Comparison of ENCODE assay signal across 8 cellular contexts in the genomic region with DNA sequence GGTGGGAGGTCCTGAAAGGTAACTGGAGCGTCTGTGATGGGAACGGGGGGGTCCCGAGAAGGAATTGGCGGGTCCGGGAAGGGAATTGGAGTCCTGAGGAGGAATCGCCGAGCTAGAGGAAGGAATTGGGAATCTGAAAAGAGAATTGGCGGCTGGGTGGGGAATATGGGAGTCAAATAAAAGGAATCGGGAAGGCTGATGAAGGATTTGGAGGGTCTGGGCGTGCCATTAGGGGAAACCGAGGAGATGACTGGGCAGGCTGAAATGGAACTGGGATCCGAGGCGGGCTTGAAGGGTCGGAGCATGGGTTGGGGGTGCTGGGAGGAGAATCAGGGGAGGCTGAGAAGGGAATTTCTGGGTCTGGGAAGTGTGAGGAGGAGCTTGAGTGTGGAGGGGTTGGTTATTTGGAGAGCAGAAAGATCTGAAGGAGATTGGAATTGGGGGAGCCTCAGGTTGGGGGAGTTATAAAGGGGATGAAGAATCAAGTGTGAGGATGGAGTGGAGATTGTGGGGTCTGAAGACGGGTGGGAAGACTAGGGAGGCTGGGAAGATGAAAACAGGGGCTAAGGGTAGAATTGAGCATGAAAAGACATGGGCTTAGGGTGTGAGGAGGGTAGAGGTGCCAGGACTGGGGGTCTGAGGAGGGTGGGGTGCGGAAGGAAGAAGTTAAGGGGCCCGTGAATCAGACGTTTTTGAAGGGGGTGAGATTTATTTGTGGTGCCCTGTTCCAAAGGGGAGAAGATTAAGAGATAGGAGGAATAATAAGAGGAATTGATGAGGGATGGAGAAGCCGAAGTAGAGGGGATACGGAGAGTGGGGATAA. TPM values are rescaled to one million over a fixed set of nuclear protein-coding genes. Genes with fewer than 3 reads are reported as not detected.
A peak's percentile ranks its signal among the peaks of the same experiment; 100 is the strongest.
DNase-seq lines count a peak whose midpoint lies in the region; ATAC-seq, FAIRE-seq and TF ChIP-seq lines count a peak whose summit lies in the region.

No MANE protein-coding gene starts in this region.

- H3K9me3 ChIP-seq in WERI-Rb-1 (ENCODE audit: severe bottlenecking) = no peaks in the 10 kb centered on the region
- no peaks in the 10 kb centered on the region for H3K9me3 ChIP-seq in gastroesophageal sphincter
- H3K9me3 ChIP-seq in skeletal muscle tissue (ENCODE audit: control insufficient read depth in 3 of 3, low read length in 3 of 3) = no peaks in the 10 kb centered on the region

- H3K4me3 ChIP-seq in HL-60 (replicated peaks; ENCODE audit: insufficient read depth, low read length) (peak overlapping the region; percentile 95), WERI-Rb-1 (ENCODE audit: low read depth, low read length) (peak overlapping the region; percentile 80), gastroesophageal sphincter (peak overlapping the region; percentile 97 to 99), skeletal muscle tissue (ENCODE audit: low read length in 3 of 3) (peak overlapping the region; percentile 76 to 94 (median 93))

- DNase-seq in HL-60 (ENCODE audit: low read depth in 1 of 2, low spot score in 1 of 2) = no peak
- no peak for DNase-seq in WERI-Rb-1
- no peak for DNase-seq in NCI-H2081 (lab: John Stamatoyannopoulos, UW)
- DNase-seq in H54 (ENCODE audit: insufficient read length, low spot score) = no peak
- DNase-seq in activated CD4-positive, alpha-beta T cell treated with anti-CD3 and anti-CD28 coated beads, Interleukin-2, amount 50 U/mL, for 4 hours = no peak

- H3K9ac ChIP-seq in skeletal muscle tissue (ENCODE audit: low read depth in 1 of 3, low read length in 3 of 3) = peak overlapping the region; percentile 91 to 98 (median 97)

- H3K36me3 ChIP-seq in WERI-Rb-1 (peaks cover 4% of the 10 kb centered on the region; the same call in 1 of the 2 replicates), gastroesophageal sphincter (no peaks in the 10 kb centered on the region), skeletal muscle tissue (ENCODE audit: control insufficient read depth in 3 of 3, insufficient read depth in 3 of 3, low read length in 3 of 3) (peaks cover 0 to 5% (median 0%) of the 10 kb centered on the region in 3 donors)

- H3K27ac ChIP-seq in HL-60 (replicated peaks) (peak overlapping the region; percentile 95), WERI-Rb-1 (peak overlapping the region; percentile 84), gastroesophageal sphincter (peak overlapping the region; percentile 95 to 97 (median 96)), skeletal muscle tissue (ENCODE audit: low read depth, low read length) (peak overlapping the region; percentile 95)

- TF ChIP-seq EP300 in gastroesophageal sphincter (IDR thresholded peaks at IDR 0.05) = no peak

- TF ChIP-seq CTCF in HL-60 (IDR thresholded peaks at IDR 0.05; ENCODE audit: insufficient read depth, low read length) (no peak), WERI-Rb-1 (IDR thresholded peaks at IDR 0.05; ENCODE audit: low read depth, low read length) (no peak), gastroesophageal sphincter (IDR thresholded peaks at IDR 0.05) (no peak)

- H3K27me3 ChIP-seq in HL-60 (ENCODE audit: insufficient read depth, poor library complexity, severe bottlenecking) = no peaks in the 10 kb centered on the region
- no peaks in the 10 kb centered on the region for H3K27me3 ChIP-seq in WERI-Rb-1 (ENCODE audit: insufficient read depth, low read depth, severe bottlenecking)
- H3K27me3 ChIP-seq in gastroesophageal sphincter = no peaks in the 10 kb centered on the region
- no peaks in the 10 kb centered on the region for H3K27me3 ChIP-seq in skeletal muscle tissue (ENCODE audit: control insufficient read depth in 3 of 3, insufficient read depth in 3 of 3, low read length in 3 of 3)

- FAIRE-seq in H54 (lab: Jason Lieb, UNC) = no peak

- ATAC-seq in gastroesophageal sphincter = no peak
- ATAC-seq in HG02973 (IDR thresholded peaks at IDR 0.05; ENCODE audit: unreplicated experiment) = no peak

- H3K4me1 ChIP-seq in gastroesophageal sphincter (peaks cover 5 to 54% (median 17%) of the 10 kb centered on the region in 3 donors), skeletal muscle tissue (ENCODE audit: control insufficient read depth in 3 of 3, insufficient read depth in 3 of 3, low read length in 3 of 3) (peaks cover 30 to 52% (median 44%) of the 10 kb centered on the region in 3 donors)

- WGBS in gastroesophageal sphincter (ENCODE audit: low coverage in 1 of 2), 2 donors = 0 to 1% methylated on average over 20 of the region's 20 CpGs

- TF ChIP-seq POLR2A in gastroesophageal sphincter (IDR thresholded peaks at IDR 0.05) (no peak), H54 (IDR thresholded peaks at IDR 0.05; ENCODE audit: low read depth, low read length) (no peak)

RNA-seq across cellular contexts. Expression of gene ACTN4, which starts 0.7 kb away (rescaled TPM):
- total RNA-seq in gastroesophageal sphincter = 100 to 1,000 TPM; 337 to 938 (median 507) TPM
- total RNA-seq in skeletal muscle tissue = 42.3 TPM

RNA-seq across cellular contexts. Expression of gene EIF3K, which starts 29.2 kb away (rescaled TPM):
- total RNA-seq in gastroesophageal sphincter (100 to 1,000 TPM; 392 to 489 (median 414) TPM), skeletal muscle tissue (314 TPM)

RNA-seq across cellular contexts. Expression of gene MAP4K1, which starts 30.4 kb away (rescaled TPM):
- total RNA-seq in gastroesophageal sphincter (10 to 100 TPM in 1 of 4 donors, 1 to 10 TPM in 2, under 1 TPM in 1; 0.62 to 16.1 (median 3.1) TPM), skeletal muscle tissue (under 0.01 TPM)
